ENCODE assay signal across 8 cellular contexts in the genomic region with DNA sequence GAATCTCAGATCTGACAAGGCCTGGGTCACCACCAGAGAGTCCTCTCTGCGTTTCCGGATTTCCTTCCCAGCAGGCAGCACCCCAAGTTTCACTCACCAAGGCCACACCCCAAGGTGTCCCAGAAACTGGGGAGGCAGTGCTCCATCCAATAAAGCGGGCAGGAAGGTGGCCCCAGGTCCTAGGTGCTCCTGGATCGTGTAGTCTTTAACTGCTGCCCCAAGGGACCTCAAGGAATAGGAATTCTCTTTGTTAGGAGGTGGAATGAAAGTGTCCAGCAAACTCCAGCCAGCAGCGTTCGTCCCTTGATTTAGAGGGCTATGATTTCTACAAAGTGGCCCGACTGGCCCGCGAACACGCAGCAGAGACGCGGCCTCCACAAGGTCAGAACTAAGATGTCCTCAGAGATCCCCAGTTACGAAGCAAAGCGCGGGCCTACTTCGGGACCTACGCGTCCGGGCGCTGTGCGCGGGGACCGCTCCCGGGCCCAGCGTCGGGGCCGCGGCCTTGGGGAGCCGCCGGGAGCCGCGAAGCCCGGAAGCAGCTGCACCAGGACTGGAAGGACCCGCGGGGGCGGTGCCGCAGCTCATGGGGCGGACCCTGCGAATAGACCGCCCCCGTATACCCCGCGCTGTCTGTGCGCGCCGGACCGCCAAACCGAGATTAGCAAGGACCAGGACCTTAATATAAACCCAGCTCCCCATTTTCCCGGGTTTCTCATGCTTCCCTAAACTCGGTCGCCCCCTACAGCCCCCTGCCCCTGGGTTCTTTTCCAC. TPM values are rescaled to one million over a fixed set of nuclear protein-coding genes. Genes with fewer than 3 reads are reported as not detected.
DNase-seq lines count a peak whose midpoint lies in the region; ATAC-seq and TF ChIP-seq lines count a peak whose summit lies in the region.

A gene with protein sequence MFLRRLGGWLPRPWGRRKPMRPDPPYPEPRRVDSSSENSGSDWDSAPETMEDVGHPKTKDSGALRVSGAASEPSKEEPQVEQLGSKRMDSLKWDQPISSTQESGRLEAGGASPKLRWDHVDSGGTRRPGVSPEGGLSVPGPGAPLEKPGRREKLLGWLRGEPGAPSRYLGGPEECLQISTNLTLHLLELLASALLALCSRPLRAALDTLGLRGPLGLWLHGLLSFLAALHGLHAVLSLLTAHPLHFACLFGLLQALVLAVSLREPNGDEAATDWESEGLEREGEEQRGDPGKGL (minus strand): TSS at position 555 of the 774 bp plus-strand sequence. CDS start 831 bp downstream, outside the sequence.

- peak; percentile 45 for ATAC-seq in GM19438 (IDR thresholded peaks at IDR 0.05; ENCODE audit: low read depth, unreplicated experiment)

- peak within 1 kb of the TSS; percentile 96 to 100 (median 99) for H3K4me2 ChIP-seq in BLaER1 treated with 17β-estradiol and CSF1 and Interleukin-3, amounts not matched to agents 10 nM and 100 nM
- H3K4me2 ChIP-seq in Loucy (ENCODE audit: low read depth, low read length, poor library complexity, severe bottlenecking) (peak within 1 kb of the TSS; percentile 93), neural cell (ENCODE audit: low read length) (peak within 1 kb of the TSS; percentile 75)

- H3K9ac ChIP-seq in BLaER1 treated with 17β-estradiol and CSF1 and Interleukin-3, amounts not matched to agents 10 nM and 100 nM = peak within 1 kb of the TSS; percentile 84 to 95 (median 91)
- H3K9ac ChIP-seq in Loucy (ENCODE audit: low read depth, low read length, poor library complexity, severe bottlenecking) (peak within 1 kb of the TSS; percentile 88), neural cell (ENCODE audit: low read length) (peak within 1 kb of the TSS; percentile 85)

- TF ChIP-seq EP300 in neural cell (conservative IDR thresholded peaks at IDR 0.05; ENCODE audit: poor library complexity, severe bottlenecking) = no peak

- TF ChIP-seq RAD21 in neural cell (conservative IDR thresholded peaks at IDR 0.05) = no peak

- peak within 1 kb of the TSS; percentile 75 to 94 (median 87) for H3K27ac ChIP-seq in BLaER1 treated with 17β-estradiol and CSF1 and Interleukin-3, amounts not matched to agents 10 nM and 100 nM
- H3K27ac ChIP-seq in neural cell (ENCODE audit: low read length) = peak within 1 kb of the TSS; percentile 62

- H3K79me2 ChIP-seq in Loucy (ENCODE audit: insufficient read depth, low read length) (peaks cover 56% of the 10 kb centered on the region), neural cell (replicated peaks; ENCODE audit: insufficient read depth, low read length) (peaks cover 40% of the 10 kb centered on the region)

- peaks cover 64 to 75% (median 71%) of the 10 kb centered on the region in 10 experiments for H3K4me1 ChIP-seq in BLaER1 treated with 17β-estradiol and CSF1 and Interleukin-3, amounts not matched to agents 10 nM and 100 nM
- peaks cover 51% of the 10 kb centered on the region for H3K4me1 ChIP-seq in Loucy (ENCODE audit: insufficient read depth, low read length, poor library complexity, severe bottlenecking)

- no peaks in the 10 kb centered on the region for H3K27me3 ChIP-seq in BLaER1 treated with 17β-estradiol and CSF1 and Interleukin-3, amounts not matched to agents 10 nM and 100 nM
- H3K27me3 ChIP-seq in Loucy (ENCODE audit: insufficient read depth, low read length, poor library complexity, severe bottlenecking) (no peaks in the 10 kb centered on the region), neural cell (ENCODE audit: insufficient read depth, low read depth, low read length) (no peaks in the 10 kb centered on the region)

- H3K9me3 ChIP-seq in BLaER1 treated with 17β-estradiol and CSF1 and Interleukin-3, amounts not matched to agents 10 nM and 100 nM (replicated peaks in 1 of 11) = no peaks in the 10 kb centered on the region
- H3K9me3 ChIP-seq in Loucy (ENCODE audit: insufficient read depth, low read depth, low read length) (no peaks in the 10 kb centered on the region), neural cell (ENCODE audit: low read length) (no peaks in the 10 kb centered on the region)

- TF ChIP-seq CTCF in Loucy (conservative IDR thresholded peaks at IDR 0.05; ENCODE audit: low read length) (no peak), fibroblast of villous mesenchyme (IDR thresholded peaks at IDR 0.05; ENCODE audit: insufficient read depth, low read depth, low read length) (no peak), neural cell (IDR thresholded peaks at IDR 0.05; ENCODE audit: poor library complexity, severe bottlenecking) (no peak)

- DNase-seq in SHP77 (lab: John Stamatoyannopoulos, UW) = peak; percentile 66 to 85
- peak; percentile 66 for DNase-seq in activated gamma-delta T cell (lab: John Stamatoyannopoulos, UW)
- DNase-seq in fibroblast of villous mesenchyme (ENCODE audit: low read depth) = peak; percentile 86
- peak; percentile 59 for DNase-seq in stromal cell of bone marrow (ENCODE audit: low read depth)

- H2AFZ ChIP-seq in Loucy (ENCODE audit: low read length) (peak within 1 kb of the TSS; percentile 50; the same call in 1 of the 2 replicates), neural cell (ENCODE audit: low read depth, low read length) (peak within 1 kb of the TSS; percentile 80)

- H3K4me3 ChIP-seq in BLaER1 treated with 17β-estradiol and CSF1 and Interleukin-3, amounts not matched to agents 10 nM and 100 nM = peak within 1 kb of the TSS; percentile 72 to 91 (median 80)
- H3K4me3 ChIP-seq in Loucy (ENCODE audit: low read length, poor library complexity, severe bottlenecking) = peak within 1 kb of the TSS; percentile 92
- peak within 1 kb of the TSS; percentile 65 for H3K4me3 ChIP-seq in fibroblast of villous mesenchyme (ENCODE audit: low read depth, low read length)
- peak within 1 kb of the TSS; percentile 85 for H3K4me3 ChIP-seq in neural cell (ENCODE audit: low read length)

- H3K9me2 ChIP-seq in Loucy (replicated peaks; ENCODE audit: low read depth, low read length) = no peaks in the 10 kb centered on the region
- H3K9me2 ChIP-seq in neural cell (ENCODE audit: insufficient read depth, low read length) = no peaks in the 10 kb centered on the region

- peaks cover 18 to 58% (median 34%) of the 10 kb centered on the region in 11 experiments; a peak in 20 of 22 replicates for H3K36me3 ChIP-seq in BLaER1 treated with 17β-estradiol and CSF1 and Interleukin-3, amounts not matched to agents 10 nM and 100 nM
- H3K36me3 ChIP-seq in Loucy (ENCODE audit: insufficient read depth, low read length) = no peaks in the 10 kb centered on the region
- H3K36me3 ChIP-seq in neural cell (ENCODE audit: insufficient read depth, low read length) = no peaks in the 10 kb centered on the region

- peaks cover 5 to 35% (median 20%) of the 10 kb centered on the region in 11 experiments; a peak in 14 of 22 replicates for H4K20me1 ChIP-seq in BLaER1 treated with 17β-estradiol and CSF1 and Interleukin-3, amounts not matched to agents 10 nM and 100 nM
- peaks cover 10% of the 10 kb centered on the region for H4K20me1 ChIP-seq in Loucy (ENCODE audit: insufficient read depth, low read length, poor library complexity, severe bottlenecking)
- H4K20me1 ChIP-seq in neural cell (ENCODE audit: insufficient read depth) = no peaks in the 10 kb centered on the region

- H3F3A ChIP-seq in Loucy (ENCODE audit: low read depth) = no peaks in the 10 kb centered on the region
- no peaks in the 10 kb centered on the region for H3F3A ChIP-seq in neural cell (ENCODE audit: insufficient read depth, low read length, poor library complexity, severe bottlenecking)

TF ChIP-seq in neural cell, 6 proteins besides CTCF, POLR2A, EP300 and RAD21:
- peak; percentile 42 for TF ChIP-seq TAF1 (IDR thresholded peaks at IDR 0.05; ENCODE audit: low read depth)
- TF ChIP-seq, protein P1, sequence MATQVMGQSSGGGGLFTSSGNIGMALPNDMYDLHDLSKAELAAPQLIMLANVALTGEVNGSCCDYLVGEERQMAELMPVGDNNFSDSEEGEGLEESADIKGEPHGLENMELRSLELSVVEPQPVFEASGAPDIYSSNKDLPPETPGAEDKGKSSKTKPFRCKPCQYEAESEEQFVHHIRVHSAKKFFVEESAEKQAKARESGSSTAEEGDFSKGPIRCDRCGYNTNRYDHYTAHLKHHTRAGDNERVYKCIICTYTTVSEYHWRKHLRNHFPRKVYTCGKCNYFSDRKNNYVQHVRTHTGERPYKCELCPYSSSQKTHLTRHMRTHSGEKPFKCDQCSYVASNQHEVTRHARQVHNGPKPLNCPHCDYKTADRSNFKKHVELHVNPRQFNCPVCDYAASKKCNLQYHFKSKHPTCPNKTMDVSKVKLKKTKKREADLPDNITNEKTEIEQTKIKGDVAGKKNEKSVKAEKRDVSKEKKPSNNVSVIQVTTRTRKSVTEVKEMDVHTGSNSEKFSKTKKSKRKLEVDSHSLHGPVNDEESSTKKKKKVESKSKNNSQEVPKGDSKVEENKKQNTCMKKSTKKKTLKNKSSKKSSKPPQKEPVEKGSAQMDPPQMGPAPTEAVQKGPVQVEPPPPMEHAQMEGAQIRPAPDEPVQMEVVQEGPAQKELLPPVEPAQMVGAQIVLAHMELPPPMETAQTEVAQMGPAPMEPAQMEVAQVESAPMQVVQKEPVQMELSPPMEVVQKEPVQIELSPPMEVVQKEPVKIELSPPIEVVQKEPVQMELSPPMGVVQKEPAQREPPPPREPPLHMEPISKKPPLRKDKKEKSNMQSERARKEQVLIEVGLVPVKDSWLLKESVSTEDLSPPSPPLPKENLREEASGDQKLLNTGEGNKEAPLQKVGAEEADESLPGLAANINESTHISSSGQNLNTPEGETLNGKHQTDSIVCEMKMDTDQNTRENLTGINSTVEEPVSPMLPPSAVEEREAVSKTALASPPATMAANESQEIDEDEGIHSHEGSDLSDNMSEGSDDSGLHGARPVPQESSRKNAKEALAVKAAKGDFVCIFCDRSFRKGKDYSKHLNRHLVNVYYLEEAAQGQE (IDR thresholded peaks at IDR 0.05; ENCODE audit: borderline replicate concordance) = peak; percentile 44
- peak; percentile 67 for TF ChIP-seq MXI1 (conservative IDR thresholded peaks at IDR 0.05; ENCODE audit: poor library complexity, severe bottlenecking)
- no peak for TF ChIP-seq EZH2 (IDR thresholded peaks at IDR 0.05; ENCODE audit: borderline replicate concordance, insufficient read depth, low read length, poor library complexity, severe bottlenecking)
- TF ChIP-seq POLR2AphosphoS5 (IDR thresholded peaks at IDR 0.05) = peak; percentile 73
- peak; percentile 37 for TF ChIP-seq SMC3 (conservative IDR thresholded peaks at IDR 0.05; ENCODE audit: poor library complexity)

RNA-seq across cellular contexts. Expression of the gene that starts here (rescaled TPM):
- total RNA-seq in fibroblast of villous mesenchyme = 20.7 and 21.9 TPM in 2 replicates
- polyA plus RNA-seq in neural cell = 17.2 and 24.3 TPM in 2 replicates
- 24.7 and 24.8 TPM in 2 replicates for polyA minus RNA-seq in neural cell

Comparison
In these comparisons a context has a peak if more than half of its experiments do, and no peak if none do; other contexts are left out.
1. Peak in every context shown above with its lines: DNase-seq, ATAC-seq, H3K4me3 ChIP-seq and H3K27ac ChIP-seq.